In genomic region chr18:57113783-57114465, GRCh38 we compare ENCODE assay signal across 30 cellular contexts.
A peak's percentile ranks its signal among the peaks of the same experiment; 100 is the strongest.
DNase-seq lines count a peak whose midpoint lies in the region; ATAC-seq and TF ChIP-seq lines count a peak whose summit lies in the region.
"Had no signal": no experiment of that assay in that cellular context is flagged by ENCODE, and none has a peak within 500 bp of the region (broad histone marks: within the 10 kb centered on the region; RNA-seq: fewer than 3 reads in every experiment).

No MANE protein-coding gene starts in this region.

- no peak for ATAC-seq in GM18907 (IDR thresholded peaks at IDR 0.05; ENCODE audit: unreplicated experiment)
- ATAC-seq: CD8-positive, alpha-beta T cell; GM12878 had no signal

- TF ChIP-seq CTCF in RWPE1 (conservative IDR thresholded peaks at IDR 0.05; ENCODE audit: low read depth): no peak

- no peak for DNase-seq in HEK293T (ENCODE audit: extremely low spot score)
- peak in 32 of 58 donors; percentile 1 to 52 (median 11) for DNase-seq in anterior cingulate cortex (lab: John Stamatoyannopoulos, UW)
- peak; percentile 1 to 13 for DNase-seq in hippocampal formation (lab: John Stamatoyannopoulos, UW)
- peak in 6 of 10 donors; percentile 14 to 83 (median 32) for DNase-seq in posterior cingulate gyrus
- no peak for DNase-seq in OCI-M1 (lab: John Stamatoyannopoulos, UW)
- no peak for DNase-seq in T-helper 9 cell
- DNase-seq in RWPE1 (ENCODE audit: low spot score): no peak
- DNase-seq: Caco-2; CD8-positive, alpha-beta T cell; DMS 273 treated with DMSO at 0.1 percent for 48 hours; DMS79; EL; GDM1; H9; HFFc6; KBM-7; MV-4-11; NCI-H1105; NCI-H1694 treated with DMSO at 0.1 percent for 48 hours; NCI-H2081; NCI-H2171; NCI-H524; NCI-H774; NK-92 treated with Interleukin-12 subunit alpha and Interleukin-12 subunit beta, amount 100 ng/mL, for 24 hours; PC-9; Right ventricle myocardium superior had no signal

- CTCF ChIA-PET in HEK293T (lab: Yijun Ruan, JAX) (no interaction called here), RWPE1 (lab: Yijun Ruan, JAX) (no interaction called here)

- H3K27ac ChIP-seq in RWPE1: no peak overlapping the region
- H3K27ac ChIP-seq: C4-2B, PC-9, SJSA1 had no signal

- POLR2A ChIA-PET in HEK293T (lab: Yijun Ruan, JAX) (no interaction called here), RWPE1 (lab: Yijun Ruan, JAX; ENCODE audit: low non-redundant PET) (no interaction called here)

- intact Hi-C loops in posterior cingulate gyrus (cut with DNase I): no loop called here

TF ChIP-seq in HEK293T, 16 proteins besides CTCF, POLR2A, EP300 and RAD21:
- TF ChIP-seq BHLHE40 (IDR thresholded peaks at IDR 0.05; ENCODE audit: borderline replicate concordance): no peak
- TF ChIP-seq FOXK2 (IDR thresholded peaks at IDR 0.05): no peak
- TF ChIP-seq L3MBTL2 (conservative IDR thresholded peaks at IDR 0.05): no peak
- peak; percentile 20; the same call in 1 of the 2 replicates for TF ChIP-seq PKNOX1 (IDR thresholded peaks at IDR 0.05)
- no peak for TF ChIP-seq NFRKB (IDR thresholded peaks at IDR 0.05)
- TF ChIP-seq SUZ12 (IDR thresholded peaks at IDR 0.05): no peak
- TF ChIP-seq CTBP1 (IDR thresholded peaks at IDR 0.05; ENCODE audit: borderline replicate concordance): no peak
- TF ChIP-seq ARNT (IDR thresholded peaks at IDR 0.05): no peak

Comparison
In these comparisons a context has a peak if more than half of its experiments do, and no peak if none do; other contexts are left out.
1. DNase-seq: peak in anterior cingulate cortex (32 of 58), hippocampal formation (2 of 2) and posterior cingulate gyrus (6 of 10); none in HEK293T (single experiment), OCI-M1 (single experiment), T-helper 9 cell (single experiment) and RWPE1 (single experiment).